ENCODE assay signal across 9 cellular contexts in genomic region chr1:40391688-40392145, GRCh38. TPM values are rescaled to one million over a fixed set of nuclear protein-coding genes. Genes with fewer than 3 reads are reported as not detected.
A peak's percentile ranks its signal among the peaks of the same experiment; 100 is the strongest.
DNase-seq lines count a peak whose midpoint lies in the region; ATAC-seq and TF ChIP-seq lines count a peak whose summit lies in the region.
"Had no signal": no experiment of that assay in that cellular context is flagged by ENCODE, and none has a peak within 500 bp of the region (broad histone marks: within the 10 kb centered on the region; RNA-seq: fewer than 3 reads in every experiment).

No MANE protein-coding gene starts in this region.

- POLR2A ChIA-PET in activated CD8-positive, alpha-beta T cell treated with anti-CD3 and anti-CD28 coated beads for 36 hours (lab: Charles Lee): interaction anchor here (2.1 to 16.6 kb wide), 3 partner anchors 5 to 18 kb away, joined by 16 to 278 read pairs (median 278); partner anchors contain the start of gene SMAP2

- H3K27me3 Mint-ChIP-seq in activated CD8-positive, alpha-beta T cell treated with anti-CD3 and anti-CD28 coated beads for 36 hours: no peaks in the 10 kb centered on the region
- H3K27me3 Mint-ChIP-seq in natural killer cell treated with Interleukin-12 subunit alpha and Interleukin-12 subunit beta and Interleukin-15 and Interleukin-18, amount 100 ng/mL, for 72 hours: no peaks in the 10 kb centered on the region
- peaks cover 4% of the 10 kb centered on the region for H3K27me3 Mint-ChIP-seq in endothelial cell (ENCODE audit: unreplicated experiment)

- H3K4me3 Mint-ChIP-seq in activated CD8-positive, alpha-beta T cell treated with anti-CD3 and anti-CD28 coated beads for 36 hours: no peak overlapping the region
- peak overlapping the region; percentile 35 for H3K4me3 Mint-ChIP-seq in natural killer cell treated with Interleukin-12 subunit alpha and Interleukin-12 subunit beta and Interleukin-15 and Interleukin-18, amount 100 ng/mL, for 72 hours
- no peak overlapping the region for H3K4me3 Mint-ChIP-seq in endothelial cell (ENCODE audit: unreplicated experiment)

- CTCF ChIA-PET in activated CD8-positive, alpha-beta T cell treated with anti-CD3 and anti-CD28 coated beads for 36 hours (lab: Charles Lee): interaction anchor here (0.9 to 1.8 kb wide), 2 partner anchors 13 to 248 kb away, joined by 3 to 5 read pairs; no protein-coding TSS in a partner anchor

- intact Hi-C loops in activated CD8-positive, alpha-beta T cell treated with anti-CD3 and anti-CD28 coated beads for 36 hours (cut with micrococcal nuclease): no loop called here

- H3K4me1 Mint-ChIP-seq in activated CD8-positive, alpha-beta T cell treated with anti-CD3 and anti-CD28 coated beads for 36 hours (ENCODE audit: low read depth): peaks cover 87% of the 10 kb centered on the region
- H3K4me1 Mint-ChIP-seq in natural killer cell treated with Interleukin-12 subunit alpha and Interleukin-12 subunit beta and Interleukin-15 and Interleukin-18, amount 100 ng/mL, for 72 hours (ENCODE audit: low read depth in 2 of 2): peaks cover 69 to 73% of the 10 kb centered on the region in 2 donors
- H3K4me1 Mint-ChIP-seq in endothelial cell (ENCODE audit: unreplicated experiment): peaks cover 8% of the 10 kb centered on the region

- no peak for DNase-seq in activated CD8-positive, alpha-beta T cell treated with anti-CD3 and anti-CD28 coated beads for 36 hours
- DNase-seq in natural killer cell treated with Interleukin-12 subunit alpha and Interleukin-12 subunit beta and Interleukin-15 and Interleukin-18, amount 100 ng/mL, for 72 hours (ENCODE audit: low spot score): no peak
- DNase-seq in NCI-H446 (lab: John Stamatoyannopoulos, UW): no peak
- DNase-seq in mesenteric fat pad (ENCODE audit: low spot score): no peak
- DNase-seq in endothelial cell (ENCODE audit: low spot score): no peak
- DNase-seq: heart left ventricle had no signal

- H3K27ac Mint-ChIP-seq in activated CD8-positive, alpha-beta T cell treated with anti-CD3 and anti-CD28 coated beads for 36 hours: peak overlapping the region; percentile 95
- peak overlapping the region; percentile 93 to 96 for H3K27ac Mint-ChIP-seq in natural killer cell treated with Interleukin-12 subunit alpha and Interleukin-12 subunit beta and Interleukin-15 and Interleukin-18, amount 100 ng/mL, for 72 hours
- no peak overlapping the region for H3K27ac Mint-ChIP-seq in endothelial cell (ENCODE audit: unreplicated experiment)

- ATAC-seq in GM18517 (IDR thresholded peaks at IDR 0.05; ENCODE audit: unreplicated experiment) (peak; percentile 79), HG03095 (IDR thresholded peaks at IDR 0.05; ENCODE audit: unreplicated experiment) (peak; percentile 48), HG03460 (IDR thresholded peaks at IDR 0.05; ENCODE audit: unreplicated experiment) (no peak)
- no peak for ATAC-seq in activated CD8-positive, alpha-beta T cell treated with anti-CD3 and anti-CD28 coated beads for 36 hours
- no peak for ATAC-seq in natural killer cell treated with Interleukin-12 subunit alpha and Interleukin-12 subunit beta and Interleukin-15 and Interleukin-18, amount 100 ng/mL, for 72 hours

- no peak for TF ChIP-seq CTCF in activated CD8-positive, alpha-beta T cell treated with anti-CD3 and anti-CD28 coated beads for 36 hours (IDR thresholded peaks at IDR 0.05)
- TF ChIP-seq CTCF in endothelial cell (IDR thresholded peaks at IDR 0.05; ENCODE audit: unreplicated experiment): no peak

- no peaks in the 10 kb centered on the region for H3K9me3 Mint-ChIP-seq in activated CD8-positive, alpha-beta T cell treated with anti-CD3 and anti-CD28 coated beads for 36 hours
- H3K9me3 Mint-ChIP-seq in natural killer cell treated with Interleukin-12 subunit alpha and Interleukin-12 subunit beta and Interleukin-15 and Interleukin-18, amount 100 ng/mL, for 72 hours: no peaks in the 10 kb centered on the region
- H3K9me3 Mint-ChIP-seq in endothelial cell (ENCODE audit: unreplicated experiment): no peaks in the 10 kb centered on the region

- peaks cover 66% of the 10 kb centered on the region for H3K36me3 Mint-ChIP-seq in activated CD8-positive, alpha-beta T cell treated with anti-CD3 and anti-CD28 coated beads for 36 hours (ENCODE audit: low read depth)
- H3K36me3 Mint-ChIP-seq in natural killer cell treated with Interleukin-12 subunit alpha and Interleukin-12 subunit beta and Interleukin-15 and Interleukin-18, amount 100 ng/mL, for 72 hours: peaks cover 24% of the 10 kb centered on the region
- peaks cover 10% of the 10 kb centered on the region for H3K36me3 Mint-ChIP-seq in endothelial cell (ENCODE audit: low read depth, unreplicated experiment)

RNA-seq across cellular contexts. Expression of gene SMAP2, which starts 18.2 kb away (rescaled TPM):
- total RNA-seq in activated CD8-positive, alpha-beta T cell treated with anti-CD3 and anti-CD28 coated beads for 36 hours: 100 to 1,000 TPM; 204 to 209 TPM
- total RNA-seq in natural killer cell treated with Interleukin-12 subunit alpha and Interleukin-12 subunit beta and Interleukin-15 and Interleukin-18, amount 100 ng/mL, for 72 hours: 100 to 1,000 TPM; 132 to 158 TPM
- total RNA-seq in mesenteric fat pad: 69.7 TPM
- 12.1 TPM for total RNA-seq in endothelial cell (ENCODE audit: unreplicated experiment)

RNA-seq across cellular contexts. Expression of gene ZFP69B, which starts 58.6 kb away (rescaled TPM):
- total RNA-seq in activated CD8-positive, alpha-beta T cell treated with anti-CD3 and anti-CD28 coated beads for 36 hours: 1 to 10 TPM; 3.5 to 4.1 TPM
- total RNA-seq in natural killer cell treated with Interleukin-12 subunit alpha and Interleukin-12 subunit beta and Interleukin-15 and Interleukin-18, amount 100 ng/mL, for 72 hours: 1 to 10 TPM; 4.0 to 6.2 TPM
- 1.3 TPM for total RNA-seq in mesenteric fat pad
- total RNA-seq in endothelial cell (ENCODE audit: unreplicated experiment): 4.0 TPM

Comparison
In these comparisons a context has a peak if more than half of its experiments do, and no peak if none do; other contexts are left out.
1. ATAC-seq: peak in GM18517 (single experiment) and HG03095 (single experiment); none in activated CD8-positive, alpha-beta T cell treated with anti-CD3 and anti-CD28 coated beads for 36 hours (single experiment), natural killer cell treated with Interleukin-12 subunit alpha and Interleukin-12 subunit beta and Interleukin-15 and Interleukin-18, amount 100 ng/mL, for 72 hours (0 of 2) and HG03460 (single experiment).